Comparison of ENCODE assay signal across 25 cellular contexts in genomic region chr10:36559412-36559811, GRCh38.
"Had no signal": no experiment of that assay in that cellular context is flagged by ENCODE, and none has a peak within 500 bp of the region (broad histone marks: within the 10 kb centered on the region; RNA-seq: fewer than 3 reads in every experiment).

No MANE protein-coding gene starts in this region.

- H3K27me3 ChIP-seq: ascending aorta had no signal

- DNase-seq: activated CD4-positive, alpha-beta T cell treated with anti-CD3 and anti-CD28 coated beads for 36 hours; activated CD4-positive, alpha-beta T cell treated with anti-CD3 and anti-CD28 coated beads, Interleukin-2, amount 50 U/mL, for 1 hour; activated CD8-positive, alpha-beta memory T cell treated with anti-CD3 and anti-CD28 coated beads, Interleukin-2, amount 50 U/mL, for 4 hours; activated CD8-positive, alpha-beta T cell treated with anti-CD3 and anti-CD28 coated beads for 36 hours; activated gamma-delta T cell treated with Interleukin-2 at 50 U/mL for 16 hours; activated naive CD4-positive, alpha-beta T cell treated with anti-CD3 and anti-CD28 coated beads, Interleukin-2, amount 10 ng/mL, durations not matched to agents 7 days and 5 days; activated naive CD8-positive, alpha-beta T cell treated with anti-CD3 and anti-CD28 coated beads for 36 hours; activated T-cell treated with anti-CD3 and anti-CD28 coated beads, Interleukin-2, amount 50 U/mL, for 72 hours; amniotic stem cell; cerebellar nuclear complex; NCI-H1092; NCI-H1417; NCI-H1930; NCI-H2171 treated with DMSO at 0.1 percent for 48 hours; NCI-H226; NCI-H526; NCI-H82; T-cell; T-helper 2 cell; T1000; WERI-Rb-1 had no signal

- H3K27ac ChIP-seq: ascending aorta, KMS-11, SK-N-MC, WERI-Rb-1 had no signal

- H3K9me3 ChIP-seq: ascending aorta had no signal

- H3K36me3 ChIP-seq: ascending aorta, WERI-Rb-1 had no signal

- H3K4me2 ChIP-seq: KMS-11 had no signal

- H3K27ac Mint-ChIP-seq: activated CD4-positive, alpha-beta T cell treated with anti-CD3 and anti-CD28 coated beads for 36 hours; activated CD8-positive, alpha-beta T cell treated with anti-CD3 and anti-CD28 coated beads for 36 hours; activated naive CD4-positive, alpha-beta T cell treated with anti-CD3 and anti-CD28 coated beads, Interleukin-2, amount 10 ng/mL, durations not matched to agents 7 days and 5 days; activated naive CD8-positive, alpha-beta T cell treated with anti-CD3 and anti-CD28 coated beads for 36 hours; activated T-cell treated with anti-CD3 and anti-CD28 coated beads, Interleukin-2, amount 50 U/mL, for 72 hours; activated T-helper 2 cell treated with anti-CD3 and anti-CD28 coated beads, Interferon-gamma antibody, Interleukin-2, Interleukin-4, amounts not matched to agents 10 μg/mL and 5 μg/mL and 100 μg/mL, durations not matched to agents 14 hours and 24 hours and 36 hours; T-cell had no signal

- H3K9ac ChIP-seq: KMS-11 had no signal

- H3K4me1 Mint-ChIP-seq: activated CD4-positive, alpha-beta T cell treated with anti-CD3 and anti-CD28 coated beads for 36 hours; activated naive CD4-positive, alpha-beta T cell treated with anti-CD3 and anti-CD28 coated beads, Interleukin-2, amount 10 ng/mL, durations not matched to agents 7 days and 5 days; activated naive CD8-positive, alpha-beta T cell treated with anti-CD3 and anti-CD28 coated beads for 36 hours; T-cell had no signal

- ATAC-seq: activated CD4-positive, alpha-beta T cell treated with anti-CD3 and anti-CD28 coated beads for 36 hours; activated CD8-positive, alpha-beta T cell treated with anti-CD3 and anti-CD28 coated beads for 36 hours; activated T-cell treated with anti-CD3 and anti-CD28 coated beads, Interleukin-2, amount 50 U/mL, for 72 hours; T-cell had no signal

- H3K4me3 Mint-ChIP-seq: activated CD4-positive, alpha-beta T cell treated with anti-CD3 and anti-CD28 coated beads for 36 hours; activated CD8-positive, alpha-beta T cell treated with anti-CD3 and anti-CD28 coated beads for 36 hours; activated naive CD4-positive, alpha-beta T cell treated with anti-CD3 and anti-CD28 coated beads, Interleukin-2, amount 10 ng/mL, durations not matched to agents 7 days and 5 days; activated naive CD8-positive, alpha-beta T cell treated with anti-CD3 and anti-CD28 coated beads for 36 hours; activated T-cell treated with anti-CD3 and anti-CD28 coated beads, Interleukin-2, amount 50 U/mL, for 72 hours; T-cell had no signal

- H3K4me3 ChIP-seq: ascending aorta, SK-N-MC had no signal

- H3K4me1 ChIP-seq: ascending aorta had no signal

- H3K36me3 Mint-ChIP-seq: activated naive CD4-positive, alpha-beta T cell treated with anti-CD3 and anti-CD28 coated beads, Interleukin-2, amount 10 ng/mL, durations not matched to agents 7 days and 5 days; activated naive CD8-positive, alpha-beta T cell treated with anti-CD3 and anti-CD28 coated beads for 36 hours; T-cell had no signal

- H3K27me3 Mint-ChIP-seq: activated CD4-positive, alpha-beta T cell treated with anti-CD3 and anti-CD28 coated beads for 36 hours; activated CD8-positive, alpha-beta T cell treated with anti-CD3 and anti-CD28 coated beads for 36 hours; activated naive CD4-positive, alpha-beta T cell treated with anti-CD3 and anti-CD28 coated beads, Interleukin-2, amount 10 ng/mL, durations not matched to agents 7 days and 5 days; activated naive CD8-positive, alpha-beta T cell treated with anti-CD3 and anti-CD28 coated beads for 36 hours; T-cell had no signal

- H3K9me3 Mint-ChIP-seq: activated naive CD8-positive, alpha-beta T cell treated with anti-CD3 and anti-CD28 coated beads for 36 hours; activated T-cell treated with anti-CD3 and anti-CD28 coated beads, Interleukin-2, amount 50 U/mL, for 72 hours had no signal
